Comparison of ENCODE assay signal across 7 cellular contexts in the genomic region with DNA sequence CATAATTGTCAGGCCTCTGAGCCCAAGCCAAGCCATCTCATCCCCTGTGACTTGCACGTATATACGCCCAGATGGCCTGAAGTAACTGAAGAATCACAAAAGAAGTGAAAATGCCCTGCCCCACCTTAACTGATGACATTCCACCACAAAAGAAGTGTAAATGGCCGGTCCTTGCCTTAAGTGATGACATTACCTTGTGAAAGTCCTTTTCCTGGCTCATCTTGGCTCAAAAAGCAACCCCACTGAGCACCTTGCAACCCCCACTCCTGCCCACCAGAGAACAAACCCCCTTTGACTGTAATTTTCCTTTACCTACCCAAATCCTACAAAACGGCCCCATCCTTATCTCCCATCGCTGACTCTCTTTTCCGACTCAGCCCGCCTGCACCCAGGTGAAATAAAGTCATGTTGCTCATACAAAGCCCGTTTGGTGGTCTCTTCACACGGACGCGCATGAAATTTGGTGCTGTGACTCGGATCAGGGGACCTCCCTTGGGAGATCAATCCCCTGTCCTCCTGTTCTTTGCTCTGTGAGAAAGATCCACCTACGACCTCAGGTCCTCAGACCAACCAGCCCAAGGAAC.
DNase-seq lines count a peak whose midpoint lies in the region; ATAC-seq and TF ChIP-seq lines count a peak whose summit lies in the region.
"Not testable (repeated sequence)": the region's sequence is repeated elsewhere in the genome, so short reads cannot be mapped to it uniquely, and the experiment has no call there.

No MANE protein-coding gene starts in this region.

- H3K4me3 Mint-ChIP-seq in GM23338 = peak overlapping the region; percentile 97
- H3K4me3 Mint-ChIP-seq in endodermal cell = peak overlapping the region; percentile 68

- peak overlapping the region; percentile 77 for H3K4me2 ChIP-seq in GM23338

- H3K36me3 ChIP-seq in GM23338 (ENCODE audit: insufficient read depth); HUES48 (ENCODE audit: control insufficient read depth, insufficient read depth, low read length); NT2/D1 (ENCODE audit: insufficient read depth, insufficient read length, low read length); endodermal cell (ENCODE audit: control insufficient read depth, insufficient read depth, low read length): not testable (repeated sequence)

- peak overlapping the region; percentile 93 for H3K27ac ChIP-seq in GM23338 (ENCODE audit: low read depth)
- peak overlapping the region; percentile 92 for H3K27ac ChIP-seq in HUES48 (ENCODE audit: low read depth, low read length)
- H3K27ac ChIP-seq in endodermal cell (ENCODE audit: low read depth, low read length) = not testable (repeated sequence)

- 18 to 23% methylated on average over 3 to 13 of the region's 13 CpGs for WGBS in endodermal cell (ENCODE audit: insufficient coverage in 1 of 2, insufficient read length in 1 of 2), 2 experiments

- peak overlapping the region; percentile 89 for H3K4me3 ChIP-seq in GM23338
- peak overlapping the region; percentile 84 for H3K4me3 ChIP-seq in HUES48 (ENCODE audit: low read depth, low read length)
- H3K4me3 ChIP-seq in NT2/D1 (ENCODE audit: insufficient read length, low read depth) = peak overlapping the region; percentile 18
- not testable (repeated sequence) for H3K4me3 ChIP-seq in endodermal cell (ENCODE audit: low read length)
- H3K4me3 ChIP-seq in iPS-11a (ENCODE audit: low read depth, low read length) = peak overlapping the region; percentile 72
- peak overlapping the region; percentile 56; the same call in 1 of the 2 replicates for H3K4me3 ChIP-seq in iPS-18c (ENCODE audit: insufficient read depth, low read depth, low read length)

- ATAC-seq in GM23338 = peak; percentile 46; the same call in 2 of the 3 replicates
- not testable (repeated sequence) for ATAC-seq in Right ventricle myocardium inferior

- not testable (repeated sequence) for DNase-seq in GM23338 (ENCODE audit: low spot score); NT2/D1 (ENCODE audit: low read depth, low spot score)
- DNase-seq in endodermal cell = peak; percentile 69
- DNase-seq in Right ventricle myocardium inferior (ENCODE audit: missing footprints) = peak; percentile 34

- peaks cover 84% of the 10 kb centered on the region for H3K79me2 ChIP-seq in GM23338 (replicated peaks; ENCODE audit: insufficient read depth)

- not testable (repeated sequence) for H4K20me1 ChIP-seq in GM23338 (replicated peaks; ENCODE audit: insufficient read depth)

- peaks cover 53% of the 10 kb centered on the region for H3K4me1 Mint-ChIP-seq in GM23338
- peaks cover 57% of the 10 kb centered on the region for H3K4me1 Mint-ChIP-seq in endodermal cell

- H3K27me3 Mint-ChIP-seq in GM23338 (ENCODE audit: insufficient read depth, low read depth, poor library complexity) (peaks cover 24% of the 10 kb centered on the region), endodermal cell (ENCODE audit: insufficient read depth) (peaks cover 11% of the 10 kb centered on the region)

- peak overlapping the region; percentile 97 for H3K27ac Mint-ChIP-seq in GM23338
- H3K27ac Mint-ChIP-seq in endodermal cell = peak overlapping the region; percentile 83

- peaks cover 48% of the 10 kb centered on the region for H3K36me3 Mint-ChIP-seq in GM23338 (ENCODE audit: low read depth)
- not testable (repeated sequence) for H3K36me3 Mint-ChIP-seq in endodermal cell (ENCODE audit: low read depth)

- intact Hi-C loops in Right ventricle myocardium inferior (cut with DNase I) = not testable (repeated sequence)

- H3K4me1 ChIP-seq in GM23338 (ENCODE audit: insufficient read depth) (peaks cover 47% of the 10 kb centered on the region), HUES48 (ENCODE audit: control insufficient read depth, insufficient read depth, low read length) (peaks cover 43% of the 10 kb centered on the region)
- not testable (repeated sequence) for H3K4me1 ChIP-seq in NT2/D1 (ENCODE audit: insufficient read depth, insufficient read length); endodermal cell (ENCODE audit: control insufficient read depth, insufficient read depth, low read length)

- H3K9me3 Mint-ChIP-seq in GM23338, endodermal cell: not testable (repeated sequence)

- H3K9me2 ChIP-seq in GM23338 (ENCODE audit: insufficient read depth) = not testable (repeated sequence)

- not testable (repeated sequence) for H3F3A ChIP-seq in GM23338 (replicated peaks; ENCODE audit: low read depth)

- not testable (repeated sequence) for H3K27me3 ChIP-seq in GM23338 (ENCODE audit: insufficient read depth); HUES48 (ENCODE audit: control insufficient read depth, insufficient read depth, low read length); NT2/D1 (ENCODE audit: insufficient read depth, insufficient read length); endodermal cell (ENCODE audit: control insufficient read depth, insufficient read depth, low read length, poor library complexity, severe bottlenecking)

- peak overlapping the region; percentile 95 for H3K9ac ChIP-seq in HUES48 (ENCODE audit: low read depth, low read length)
- H3K9ac ChIP-seq in NT2/D1 (ENCODE audit: insufficient read length, low read depth); endodermal cell (ENCODE audit: extremely low read depth, low read length, poor library complexity, severe bottlenecking): not testable (repeated sequence)

- H2AFZ ChIP-seq in GM23338 = not testable (repeated sequence)

- not testable (repeated sequence) for TF ChIP-seq CTCF in GM23338 (conservative IDR thresholded peaks at IDR 0.05; ENCODE audit: low read depth in 2 of 2); endodermal cell (conservative IDR thresholded peaks at IDR 0.05)

- not testable (repeated sequence) for H3K9me3 ChIP-seq in HUES48 (ENCODE audit: control insufficient read depth, insufficient read depth, low read length); NT2/D1 (ENCODE audit: insufficient read depth, low read length); endodermal cell (ENCODE audit: control insufficient read depth, low read length); iPS-18c (ENCODE audit: control insufficient read depth, insufficient read depth, low read length)

TF ChIP-seq in GM23338, 12 proteins besides CTCF, POLR2A, EP300 and RAD21:
- TF ChIP-seq POLR2AphosphoS5 (IDR thresholded peaks at IDR 0.05; ENCODE audit: low read depth) (peak; percentile 77), NANOG (IDR thresholded peaks at IDR 0.05; ENCODE audit: borderline replicate concordance) (peak; percentile 83)
